17 cellular contexts compared by ENCODE assay signal in genomic region chr11:131036544-131036943, GRCh38.
DNase-seq lines count a peak whose midpoint lies in the region; ATAC-seq, FAIRE-seq and TF ChIP-seq lines count a peak whose summit lies in the region.
"Had no signal": no experiment of that assay in that cellular context is flagged by ENCODE, and none has a peak within 500 bp of the region (broad histone marks: within the 10 kb centered on the region; RNA-seq: fewer than 3 reads in every experiment).

No MANE protein-coding gene starts in this region.

- H3K9me1 ChIP-seq in IMR-90 (ENCODE audit: insufficient read depth, low read length), result peaks cover 3% of the 10 kb centered on the region

- H2BK5ac ChIP-seq in IMR-90 (ENCODE audit: low read depth, low read length, poor library complexity, severe bottlenecking), result no peak overlapping the region

- H3K23ac ChIP-seq in IMR-90 (ENCODE audit: low read depth, low read length), result no peak overlapping the region

- no TSS peak for BruUV-seq in IMR-90 (replicated peaks; lab: Mats Ljungman, UMichigan)
- no TSS peak for BruUV-seq in A673 (replicated peaks; lab: Mats Ljungman, UMichigan)

- H3K4me3 ChIP-seq in IMR-90 (ENCODE audit: insufficient read depth, low read depth, low read length) (no peak overlapping the region), fibroblast of the aortic adventitia (ENCODE audit: low read depth, low read length) (no peak overlapping the region), A673 (ENCODE audit: low read depth, low read length, poor library complexity, severe bottlenecking) (no peak overlapping the region), right atrium auricular region (no peak overlapping the region)
- H3K4me3 ChIP-seq: BLaER1, GM12878, HAP-1 had no signal

- peak overlapping the region; percentile 16 for H2AFZ ChIP-seq in IMR-90 (replicated peaks; ENCODE audit: low read length, poor library complexity)

- 90% methylated on average over 2 of the region's 6 CpGs; no CpG with 5 or more reads in 1 of the 2 experiments for WGBS in IMR-90 (ENCODE audit: extremely low coverage in 2 of 2, insufficient read length in 1 of 2), 2 experiments

- H3K27ac ChIP-seq in IMR-90 (ENCODE audit: insufficient read depth, low read length) (peak overlapping the region; percentile 28; the same call in 1 of the 2 replicates), A673 (ENCODE audit: low read depth, low read length, poor library complexity, severe bottlenecking) (no peak overlapping the region), right atrium auricular region (no peak overlapping the region)
- H3K27ac ChIP-seq: 22Rv1, BLaER1 had no signal

- no peak for TF ChIP-seq POLR2A in IMR-90 (IDR thresholded peaks at IDR 0.05; ENCODE audit: low read depth, low read length)

- dilution Hi-C loops in IMR-90 (cut with HindIII; ENCODE audit: low sequenced_read_pairs, unreplicated experiment), result no loop called here

- ATAC-seq in IMR-90 (ENCODE audit: low read depth), result no peak
- ATAC-seq: GM12878 had no signal

- H3K36me3 ChIP-seq in IMR-90 (ENCODE audit: control insufficient read depth, insufficient read depth, low read length), result no peaks in the 10 kb centered on the region
- no peaks in the 10 kb centered on the region for H3K36me3 ChIP-seq in A673 (ENCODE audit: insufficient read depth, low read length, poor library complexity, severe bottlenecking)
- H3K36me3 ChIP-seq in right atrium auricular region, result no peaks in the 10 kb centered on the region
- H3K36me3 ChIP-seq: BLaER1, HAP-1 had no signal

- intact Hi-C loops in IMR-90 (cut with micrococcal nuclease), result no loop called here
- intact Hi-C loops in A673 (cut with micrococcal nuclease; ENCODE audit: unreplicated experiment), result no loop called here

- TF ChIP-seq CTCF in IMR-90 (conservative IDR thresholded peaks at IDR 0.05; ENCODE audit: low read depth, low read length), result no peak
- TF ChIP-seq CTCF in fibroblast of the aortic adventitia (IDR thresholded peaks at IDR 0.05; ENCODE audit: insufficient read depth, low read length), result no peak
- TF ChIP-seq CTCF in A673 (conservative IDR thresholded peaks at IDR 0.05; ENCODE audit: low read depth, low read length), result no peak
- no peak for TF ChIP-seq CTCF in right atrium auricular region (IDR thresholded peaks at IDR 0.05)

- POLR2A ChIA-PET in IMR-90 (lab: Charles Lee; ENCODE audit: unreplicated experiment), result interaction anchor here (0.6 kb wide), 1 partner anchor 19 kb away, joined by 3 read pairs; no protein-coding TSS in a partner anchor
- POLR2A ChIA-PET in A673 (lab: Charles Lee; ENCODE audit: low non-redundant PET), result interaction anchor here (0.6 kb wide), 1 partner anchor 831 kb away, joined by 5 read pairs; no protein-coding TSS in a partner anchor

- in situ Hi-C loops in IMR-90 (cut with MboI; ENCODE audit: low sequenced_read_pairs), result no loop called here

- no peak for FAIRE-seq in GM19239 (lab: Jason Lieb, UNC)
- FAIRE-seq: GM12878, GM18507, H1 had no signal

- H2AK9ac ChIP-seq in IMR-90 (replicated peaks; ENCODE audit: low read depth, low read length, poor library complexity), result no peak overlapping the region

- H4K5ac ChIP-seq in IMR-90 (ENCODE audit: low read depth, low read length), result no peak overlapping the region

- no peak overlapping the region for H3K9ac ChIP-seq in IMR-90 (ENCODE audit: low read depth, low read length)
- H3K9ac ChIP-seq: BLaER1 had no signal

- H3K4ac ChIP-seq in IMR-90 (ENCODE audit: low read depth, low read length), result no peak overlapping the region; the same call in 1 of the 2 replicates

- peak; percentile 60 for DNase-seq in DMS79 treated with DMSO at 0.1 percent for 48 hours (lab: John Stamatoyannopoulos, UW)
- no peak for DNase-seq in DMS79 (lab: John Stamatoyannopoulos, UW)
- peak; percentile 18 for DNase-seq in IMR-90
- DNase-seq in RKO (ENCODE audit: low spot score), result peak; percentile 5
- DNase-seq in fibroblast of the aortic adventitia (ENCODE audit: low read depth), result peak; percentile 20
- no peak for DNase-seq in GM19239 (ENCODE audit: insufficient read length, low spot score)
- no peak for DNase-seq in A673 (ENCODE audit: low spot score)
- no peak for DNase-seq in right atrium auricular region (ENCODE audit: low spot score)
- DNase-seq: AML-193; Caco-2; CD8-positive, alpha-beta memory T cell had no signal

- no peak overlapping the region for H2AK5ac ChIP-seq in IMR-90 (ENCODE audit: low read depth, low read length)

- no peaks in the 10 kb centered on the region for H3K79me1 ChIP-seq in IMR-90 (ENCODE audit: low read depth in 1 of 2, low read length in 2 of 2)

- H4K20me1 ChIP-seq in IMR-90 (ENCODE audit: insufficient read depth, low read length), result no peaks in the 10 kb centered on the region
- H4K20me1 ChIP-seq: BLaER1 had no signal

- H3K9me3 ChIP-seq in IMR-90 (ENCODE audit: control insufficient read depth, insufficient read depth, low read length) (no peaks in the 10 kb centered on the region), A673 (ENCODE audit: low read depth, low read length, poor library complexity, severe bottlenecking) (no peaks in the 10 kb centered on the region), right atrium auricular region (no peaks in the 10 kb centered on the region)
- H3K9me3 ChIP-seq: BLaER1, Caco-2, HAP-1 had no signal

- no peak for TF ChIP-seq RAD21 in IMR-90 (IDR thresholded peaks at IDR 0.05; ENCODE audit: low read length)

- no peak overlapping the region for H3K56ac ChIP-seq in IMR-90 (ENCODE audit: extremely low read depth, insufficient read depth, low read length)

- H3K4me1 ChIP-seq in IMR-90 (ENCODE audit: control insufficient read depth, insufficient read depth, low read length) (peaks cover 3% of the 10 kb centered on the region), A673 (ENCODE audit: insufficient read depth, low read length, poor library complexity, severe bottlenecking) (no peaks in the 10 kb centered on the region), right atrium auricular region (no peaks in the 10 kb centered on the region)
- H3K4me1 ChIP-seq: BLaER1, HAP-1 had no signal

- peak overlapping the region; percentile 10; the same call in 1 of the 2 replicates for H3K14ac ChIP-seq in IMR-90 (replicated peaks; ENCODE audit: low read depth, low read length)

- peak overlapping the region; percentile 16; the same call in 1 of the 2 replicates for H4K91ac ChIP-seq in IMR-90 (ENCODE audit: insufficient read depth, low read depth, low read length)

- peak overlapping the region; percentile 60; the same call in 1 of the 2 replicates for H3K18ac ChIP-seq in IMR-90 (ENCODE audit: low read depth, low read length)

- no peak overlapping the region; the same call in 1 of the 2 replicates for H3K4me2 ChIP-seq in IMR-90 (ENCODE audit: low read depth, low read length)
- H3K4me2 ChIP-seq: BLaER1 had no signal

- H2BK120ac ChIP-seq in IMR-90 (ENCODE audit: low read depth, low read length), result peak overlapping the region; percentile 58

- H2BK20ac ChIP-seq in IMR-90 (ENCODE audit: low read depth, low read length), result peak overlapping the region; percentile 78; the same call in 1 of the 2 replicates

- peak overlapping the region; percentile 13; the same call in 1 of the 3 replicates for H2BK15ac ChIP-seq in IMR-90 (ENCODE audit: low read depth, low read length)

- H3K27me3 ChIP-seq in IMR-90 (ENCODE audit: control insufficient read depth, insufficient read depth, low read length), result no peaks in the 10 kb centered on the region
- peaks cover 5% of the 10 kb centered on the region for H3K27me3 ChIP-seq in A673 (replicated peaks; ENCODE audit: insufficient read depth, low read depth, low read length, poor library complexity)
- no peaks in the 10 kb centered on the region for H3K27me3 ChIP-seq in right atrium auricular region
- H3K27me3 ChIP-seq: BLaER1 had no signal

- no peak overlapping the region for H4K8ac ChIP-seq in IMR-90 (ENCODE audit: low read depth in 2 of 2, low read length in 2 of 2)

- CTCF ChIA-PET in IMR-90 (lab: Yijun Ruan, JAX), result interaction anchor here (0.9 to 1.3 kb wide), 2 partner anchors 12 to 638 kb away, joined by 3 to 5 read pairs; no protein-coding TSS in a partner anchor
- CTCF ChIA-PET in A673 (lab: Charles Lee), result no interaction called here

TF ChIP-seq in IMR-90, 13 proteins besides CTCF, POLR2A, EP300 and RAD21:
- no peak for TF ChIP-seq RFX5 (IDR thresholded peaks at IDR 0.05; ENCODE audit: low read depth, low read length)
- TF ChIP-seq ELK1 (IDR thresholded peaks at IDR 0.05; ENCODE audit: borderline replicate concordance, low read depth, low read length), result no peak
- TF ChIP-seq RCOR1 (IDR thresholded peaks at IDR 0.05; ENCODE audit: insufficient replicate concordance, low read length), result no peak
- peak; percentile 55; the same call in 1 of the 2 replicates for TF ChIP-seq CEBPB (IDR thresholded peaks at IDR 0.05; ENCODE audit: low read depth, low read length)
- no peak for TF ChIP-seq BHLHE40 (IDR thresholded peaks at IDR 0.05; ENCODE audit: low read depth, low read length)
- TF ChIP-seq FOS (IDR thresholded peaks at IDR 0.05; ENCODE audit: low read depth, low read length), result no peak

Comparison
In these comparisons a context has a peak if more than half of its experiments do, and no peak if none do; other contexts are left out.
1. DNase-seq: peak in DMS79 treated with DMSO at 0.1 percent for 48 hours (single experiment), IMR-90 (single experiment), RKO (single experiment) and fibroblast of the aortic adventitia (single experiment); none in DMS79 (single experiment), GM19239 (single experiment), A673 (single experiment) and right atrium auricular region (single experiment).